17 cellular contexts compared by ENCODE assay signal in genomic region chr11:13030857-13031256, GRCh38. TPM values are rescaled to one million over a fixed set of nuclear protein-coding genes. Genes with fewer than 3 reads are reported as not detected.
DNase-seq lines count a peak whose midpoint lies in the region; ATAC-seq, FAIRE-seq and TF ChIP-seq lines count a peak whose summit lies in the region.
"Had no signal": no experiment of that assay in that cellular context is flagged by ENCODE, and none has a peak within 500 bp of the region (broad histone marks: within the 10 kb centered on the region; RNA-seq: fewer than 3 reads in every experiment).

No MANE protein-coding gene starts in this region.

- intact Hi-C loops in kidney (cut with DNase I) = no loop called here
- intact Hi-C loops in thyroid gland (cut with DNase I) = no loop called here

- 20% methylated on average over 3 of the region's 3 CpGs for WGBS in thyroid gland, 2 donors

- TF ChIP-seq CTCF in VCaP (conservative IDR thresholded peaks at IDR 0.05) = no peak
- no peak for TF ChIP-seq CTCF in kidney (IDR thresholded peaks at IDR 0.05; ENCODE audit: borderline replicate concordance, extremely low read depth, insufficient read depth)
- no peak for TF ChIP-seq CTCF in thyroid gland (IDR thresholded peaks at IDR 0.05)

- no peak for FAIRE-seq in kidney (lab: Jason Lieb, UNC)

- H3K9ac ChIP-seq in kidney (ENCODE audit: low read length in 2 of 2) = no peak overlapping the region
- H3K9ac ChIP-seq: GM23248, neural progenitor cell had no signal

- no peak for TF ChIP-seq POLR2A in thyroid gland (IDR thresholded peaks at IDR 0.05)

- no peaks in the 10 kb centered on the region for H3K36me3 ChIP-seq in kidney (ENCODE audit: control insufficient read depth in 1 of 2, insufficient read depth in 2 of 2, low read length in 2 of 2)
- no peaks in the 10 kb centered on the region for H3K36me3 ChIP-seq in thyroid gland
- H3K36me3 ChIP-seq: neural progenitor cell had no signal

- no peaks in the 10 kb centered on the region for H3K9me3 ChIP-seq in kidney (ENCODE audit: control insufficient read depth in 1 of 2, low read length in 2 of 2)
- H3K9me3 ChIP-seq in thyroid gland = no peaks in the 10 kb centered on the region

- H3K27me3 ChIP-seq in thyroid gland = no peaks in the 10 kb centered on the region
- H3K27me3 ChIP-seq: neural progenitor cell had no signal

- H3K4me1 ChIP-seq in kidney (ENCODE audit: control insufficient read depth in 1 of 2, insufficient read depth in 1 of 2, low read depth in 1 of 2, low read length in 2 of 2) (no peaks in the 10 kb centered on the region), thyroid gland (peaks cover 12 to 15% of the 10 kb centered on the region in 2 donors)

- no peak overlapping the region for H3K4me3 ChIP-seq in kidney (ENCODE audit: low read length in 2 of 2)
- H3K4me3 ChIP-seq in thyroid gland (replicated peaks in 1 of 3) = no peak overlapping the region
- H3K4me3 ChIP-seq: GM23248, neural progenitor cell, skin epidermis had no signal

- ATAC-seq in HG03280 (IDR thresholded peaks at IDR 0.05; ENCODE audit: unreplicated experiment) = no peak
- ATAC-seq: activated naive CD8-positive, alpha-beta T cell treated with anti-CD3 and anti-CD28 coated beads, Interleukin-2, amount 50 U/mL, for 24 hours; stimulated activated naive CD8-positive, alpha-beta T cell treated with anti-CD3 and anti-CD28 coated beads, Interleukin-15, Interleukin-2, amounts not matched to agents 100 U/mL and 50 U/mL, for 24 hours had no signal

- peak; percentile 34 to 52 for DNase-seq in NCI-H187 (lab: John Stamatoyannopoulos, UW)
- DNase-seq in NCI-H187 treated with DMSO at 0.1 percent for 48 hours (lab: John Stamatoyannopoulos, UW) = no peak
- peak; percentile 84 for DNase-seq in kidney
- peak; percentile 79 to 83 for DNase-seq in thyroid gland
- DNase-seq in ecto neural progenitor cell (ENCODE audit: low spot score) = no peak
- no peak for DNase-seq in SW480 (ENCODE audit: low spot score)
- DNase-seq: activated naive CD8-positive, alpha-beta T cell treated with anti-CD3 and anti-CD28 coated beads, Interleukin-2, amount 50 U/mL, for 24 hours; activated T-cell treated with anti-CD3 and anti-CD28 coated beads, Interleukin-2, amount 50 U/mL, for 1 hour; erythroblast; GM23248; NCI-H2227 treated with DMSO at 0.1 percent for 48 hours; stimulated activated naive CD8-positive, alpha-beta T cell treated with anti-CD3 and anti-CD28 coated beads, Interleukin-15, Interleukin-2, amounts not matched to agents 100 U/mL and 50 U/mL, for 24 hours had no signal

- H3K27ac ChIP-seq in VCaP (peak overlapping the region; percentile 63), kidney (ENCODE audit: low read depth in 2 of 2, low read length in 2 of 2) (no peak overlapping the region), thyroid gland (no peak overlapping the region)
- H3K27ac ChIP-seq: GM23248, HL-60, neural progenitor cell had no signal

RNA-seq across cellular contexts. Expression of gene RASSF10, which starts 21.7 kb away (rescaled TPM):
- total RNA-seq in kidney (9.7 TPM), thyroid gland (1 to 10 TPM in 1 of 4 donors, under 1 TPM in 2, not detected in 1; 0.24 to 2.2 (median 0.54) TPM)
- 6.1 TPM for polyA plus RNA-seq in kidney (ENCODE audit: insufficient read depth, low read depth, low replicate concordance)
- total RNA-seq: GM23248 had no signal
- polyA plus RNA-seq: GM23248 had no signal

Comparison
In these comparisons a context has a peak if more than half of its experiments do, and no peak if none do; other contexts are left out.
1. DNase-seq: peak in NCI-H187 (2 of 2), kidney (single experiment) and thyroid gland (2 of 2); none in NCI-H187 treated with DMSO at 0.1 percent for 48 hours (single experiment), ecto neural progenitor cell (single experiment) and SW480 (single experiment).